Comparison of ENCODE assay signal across 25 cellular contexts in genomic region chr19:16772841-16773240, GRCh38. TPM values are rescaled to one million over a fixed set of nuclear protein-coding genes. Genes with fewer than 3 reads are reported as not detected.
"Had no signal": no experiment of that assay in that cellular context is flagged by ENCODE, and none has a peak within 500 bp of the region (broad histone marks: within the 10 kb centered on the region; RNA-seq: fewer than 3 reads in every experiment).

No MANE protein-coding gene starts in this region.

- H3K27ac Mint-ChIP-seq: effector memory CD8-positive, alpha-beta T cell; naive thymus-derived CD8-positive, alpha-beta T cell; stimulated activated effector memory CD8-positive, alpha-beta T cell treated with anti-CD3 and anti-CD28 coated beads, Interleukin-12 subunit alpha, Interleukin-12 subunit beta, amount 100 ng/mL, for 72 hours had no signal

- H3K4me1 Mint-ChIP-seq: naive thymus-derived CD8-positive, alpha-beta T cell; neural crest cell; stimulated activated effector memory CD8-positive, alpha-beta T cell treated with anti-CD3 and anti-CD28 coated beads, Interleukin-12 subunit alpha, Interleukin-12 subunit beta, amount 100 ng/mL, for 72 hours had no signal

- H3K4me3 Mint-ChIP-seq: effector memory CD8-positive, alpha-beta T cell; naive thymus-derived CD8-positive, alpha-beta T cell; neural crest cell; stimulated activated effector memory CD8-positive, alpha-beta T cell treated with anti-CD3 and anti-CD28 coated beads, Interleukin-12 subunit alpha, Interleukin-12 subunit beta, amount 100 ng/mL, for 72 hours had no signal

- DNase-seq: cortex of kidney; effector memory CD8-positive, alpha-beta T cell; esophagus squamous epithelium; foreskin melanocyte; glutamatergic neuron; heart right ventricle; hippocampal formation; left ventricle myocardium superior; lower lobe of right lung; naive thymus-derived CD8-positive, alpha-beta T cell; nucleus accumbens; right cardiac atrium; sigmoid colon; stimulated activated CD4-positive, alpha-beta T cell treated with anti-CD3 and anti-CD28 coated beads, Interleukin-2, amount 100 ng/mL, for 24 hours; stimulated activated CD4-positive, alpha-beta T cell treated with anti-CD3 and anti-CD28 coated beads, Interleukin-4, amount 100 ng/mL, for 24 hours; stimulated activated naive CD8-positive, alpha-beta T cell treated with anti-CD3 and anti-CD28 coated beads, Interleukin-15, Interleukin-2, amounts not matched to agents 100 U/mL and 50 U/mL, for 24 hours; upper lobe of left lung had no signal

- H3K27ac ChIP-seq: esophagus squamous epithelium, heart right ventricle, lower lobe of right lung, prostate gland, sigmoid colon, thoracic aorta, tibial nerve, upper lobe of left lung had no signal

- H3K27me3 ChIP-seq: esophagus squamous epithelium, tibial nerve, upper lobe of left lung had no signal

- ATAC-seq: effector memory CD8-positive, alpha-beta T cell; left ventricle myocardium superior; naive thymus-derived CD8-positive, alpha-beta T cell; right cardiac atrium; stimulated activated effector memory CD8-positive, alpha-beta T cell treated with anti-CD3 and anti-CD28 coated beads, Interleukin-12 subunit alpha, Interleukin-12 subunit beta, amount 100 ng/mL, for 72 hours; stimulated activated naive CD8-positive, alpha-beta T cell treated with anti-CD3 and anti-CD28 coated beads, Interleukin-15, Interleukin-2, amounts not matched to agents 100 U/mL and 50 U/mL, for 24 hours had no signal

- H3K9me3 ChIP-seq: esophagus squamous epithelium, lower lobe of right lung, prostate gland, sigmoid colon, thoracic aorta, tibial nerve, upper lobe of left lung had no signal

- H3K9me3 Mint-ChIP-seq: effector memory CD8-positive, alpha-beta T cell; stimulated activated effector memory CD8-positive, alpha-beta T cell treated with anti-CD3 and anti-CD28 coated beads, Interleukin-12 subunit alpha, Interleukin-12 subunit beta, amount 100 ng/mL, for 72 hours had no signal

- H3K4me3 ChIP-seq: esophagus squamous epithelium, heart right ventricle, lower lobe of right lung, prostate gland, sigmoid colon, thoracic aorta, tibial nerve, upper lobe of left lung had no signal

- H3K36me3 ChIP-seq: esophagus squamous epithelium, heart right ventricle, lower lobe of right lung, prostate gland, sigmoid colon, thoracic aorta, tibial nerve, upper lobe of left lung had no signal

- H3K4me1 ChIP-seq: esophagus squamous epithelium, heart right ventricle, lower lobe of right lung, prostate gland, sigmoid colon, tibial nerve, upper lobe of left lung had no signal

- H3K36me3 Mint-ChIP-seq: stimulated activated effector memory CD8-positive, alpha-beta T cell treated with anti-CD3 and anti-CD28 coated beads, Interleukin-12 subunit alpha, Interleukin-12 subunit beta, amount 100 ng/mL, for 72 hours had no signal

RNA-seq across cellular contexts. Expression of gene NWD1, which starts 53.2 kb away (rescaled TPM):
- total RNA-seq: dermis microvascular lymphatic vessel endothelial cell; left ventricle myocardium superior; mesenteric fat pad; naive thymus-derived CD8-positive, alpha-beta T cell; osteocyte had no signal
- polyA plus RNA-seq: naive thymus-derived CD8-positive, alpha-beta T cell had no signal
